20 cellular contexts compared by ENCODE assay signal in the genomic region with DNA sequence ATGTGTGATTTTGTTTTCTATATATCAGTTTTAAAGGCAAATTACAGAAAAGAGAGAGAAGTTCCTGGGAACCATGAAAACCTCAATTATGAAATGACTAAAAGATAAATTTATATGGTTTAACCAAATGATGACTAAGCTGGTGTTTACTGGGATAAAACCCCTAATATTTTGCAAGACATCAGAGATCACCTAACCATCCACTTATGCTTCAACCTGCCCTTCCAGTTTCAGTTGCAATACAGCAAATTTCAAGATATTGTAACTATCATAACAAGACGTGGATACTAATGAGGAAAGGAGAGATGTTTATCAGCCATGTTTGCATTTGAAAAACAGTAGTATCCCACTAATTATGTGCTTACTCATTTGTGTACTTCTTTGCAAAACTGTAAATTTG.
A peak's percentile ranks its signal among the peaks of the same experiment; 100 is the strongest.
DNase-seq lines count a peak whose midpoint lies in the region; ATAC-seq, FAIRE-seq and TF ChIP-seq lines count a peak whose summit lies in the region.
"Had no signal": no experiment of that assay in that cellular context is flagged by ENCODE, and none has a peak within 500 bp of the region (broad histone marks: within the 10 kb centered on the region; RNA-seq: fewer than 3 reads in every experiment).

No MANE protein-coding gene starts in this region.

- H3K4me3 ChIP-seq in PC-3 (ENCODE audit: low read length) (no peak overlapping the region), H1 (ENCODE audit: extremely low read depth in 1 of 4, insufficient read depth in 2 of 4, low read depth in 3 of 4, low read length in 4 of 4) (no peak overlapping the region), MM.1S (ENCODE audit: low read length) (no peak overlapping the region), heart left ventricle (no peak overlapping the region)
- H3K4me3 ChIP-seq: GM23248, Peyer's patch, SK-N-MC had no signal

- H2AK5ac ChIP-seq in H1 (ENCODE audit: low read depth, low read length), result no peak overlapping the region

- no peaks in the 10 kb centered on the region for H3K79me1 ChIP-seq in H1 (ENCODE audit: low read depth, low read length)

- H3K18ac ChIP-seq in H1 (ENCODE audit: extremely low read depth, low read length), result no peak overlapping the region

- no peak overlapping the region for H2AFZ ChIP-seq in PC-3 (ENCODE audit: low read length)
- H2AFZ ChIP-seq in H1 (ENCODE audit: low read length), result no peak overlapping the region
- no peak overlapping the region for H2AFZ ChIP-seq in MM.1S (ENCODE audit: low read length)
- H2AFZ ChIP-seq: GM23248 had no signal

- peak overlapping the region; percentile 81 for H3K27ac ChIP-seq in PC-3 (ENCODE audit: low read length)
- H3K27ac ChIP-seq in H1 (ENCODE audit: low read depth, low read length), result no peak overlapping the region
- no peak overlapping the region for H3K27ac ChIP-seq in MM.1S (ENCODE audit: low read length)
- no peak overlapping the region for H3K27ac ChIP-seq in heart left ventricle
- H3K27ac ChIP-seq: GM23248, Peyer's patch, SK-N-MC had no signal

- no peaks in the 10 kb centered on the region for H4K20me1 ChIP-seq in PC-3 (ENCODE audit: low read length)
- no peaks in the 10 kb centered on the region for H4K20me1 ChIP-seq in H1 (replicated peaks in 1 of 2; ENCODE audit: control insufficient read depth in 1 of 2, insufficient read depth in 2 of 2, low read length in 2 of 2)
- H4K20me1 ChIP-seq in MM.1S (ENCODE audit: insufficient read depth, low read length), result no peaks in the 10 kb centered on the region

- no peak overlapping the region for H3K23ac ChIP-seq in H1 (ENCODE audit: insufficient read length)

- H3K36me3 ChIP-seq in PC-3 (ENCODE audit: low read depth, low read length) (no peaks in the 10 kb centered on the region), H1 (ENCODE audit: control insufficient read depth in 2 of 4, insufficient read depth in 4 of 4, low read length in 3 of 4) (no peaks in the 10 kb centered on the region), MM.1S (replicated peaks; ENCODE audit: insufficient read depth, low read length) (no peaks in the 10 kb centered on the region), heart left ventricle (no peaks in the 10 kb centered on the region)
- H3K36me3 ChIP-seq: BE2C, Peyer's patch had no signal

- H2BK12ac ChIP-seq in H1 (ENCODE audit: low read depth, low read length), result no peak overlapping the region

- H3K27me3 ChIP-seq in PC-3 (ENCODE audit: low read length), result no peaks in the 10 kb centered on the region
- H3K27me3 ChIP-seq in H1 (replicated peaks in 1 of 4; ENCODE audit: control insufficient read depth in 3 of 4, extremely low read depth in 1 of 4, insufficient read depth in 3 of 4, low read length in 3 of 4), result no peaks in the 10 kb centered on the region
- H3K27me3 ChIP-seq in MM.1S (replicated peaks; ENCODE audit: insufficient read depth, low read length), result no peaks in the 10 kb centered on the region
- H3K27me3 ChIP-seq in heart left ventricle, result no peaks in the 10 kb centered on the region
- H3K27me3 ChIP-seq: BE2C, Peyer's patch had no signal

- FAIRE-seq in H1 (lab: Jason Lieb, UNC), result peak; percentile 57

- CTCF ChIA-PET in PC-3 (lab: Charles Lee) (no interaction called here), H1 (lab: Charles Lee; ENCODE audit: partially characterized antibody) (interaction anchor here (2.1 kb wide), 1 partner anchor 10 kb away, joined by 5 read pairs; no protein-coding TSS in a partner anchor)

- H3F3A ChIP-seq in PC-3 (ENCODE audit: low read length, unreplicated experiment), result no peaks in the 10 kb centered on the region
- no peaks in the 10 kb centered on the region for H3F3A ChIP-seq in MM.1S (ENCODE audit: insufficient read depth, low read length)

- no peak overlapping the region for H4K91ac ChIP-seq in H1 (replicated peaks; ENCODE audit: insufficient read length, low read length)

- POLR2A ChIA-PET in PC-3 (lab: Charles Lee; ENCODE audit: unreplicated experiment), result interaction anchor here (0.7 kb wide), 1 partner anchor 579 kb away, joined by 3 read pairs; no protein-coding TSS in a partner anchor
- POLR2A ChIA-PET in H1 (lab: Charles Lee; ENCODE audit: partially characterized antibody), result no interaction called here

- no peak overlapping the region for H4K8ac ChIP-seq in H1 (ENCODE audit: extremely low read depth, insufficient read depth, low read length)

- no peak overlapping the region for H3K56ac ChIP-seq in H1 (replicated peaks; ENCODE audit: insufficient read length, low read depth, low read length)

- intact Hi-C loops in PC-3 (cut with micrococcal nuclease), result no loop called here
- intact Hi-C loops in heart left ventricle (cut with DNase I), result loop anchor here in 1 of 10 donors (10.0 kb wide), 1 partner anchor 88 kb away; no protein-coding TSS in a partner anchor

- WGBS in H1 (ENCODE audit: extremely low coverage in 1 of 2, insufficient coverage in 1 of 2, insufficient read length in 1 of 2, insufficient replicate concordance in 2 of 2, low coverage in 1 of 2, low lambda C conversion rate in 2 of 2, missing lambda C conversion rate in 1 of 2), 2 experiments, result 80% methylated on average over 1 of the region's 1 CpG; no CpG with 5 or more reads in 1 of the 2 experiments
- 77 to 89% (median 83%) methylated on average over 1 of the region's 1 CpG for WGBS in heart left ventricle, 4 donors

- H4K5ac ChIP-seq in H1 (ENCODE audit: insufficient read length, low read depth, low read length), result no peak overlapping the region

- no peak overlapping the region for H3K14ac ChIP-seq in H1 (ENCODE audit: insufficient read length)

- BruUV-seq in PC-3 (replicated peaks; lab: Mats Ljungman, UMichigan), result no TSS peak

- ATAC-seq in PC-3, result peak; percentile 56
- ATAC-seq in HG03095 (IDR thresholded peaks at IDR 0.05; ENCODE audit: unreplicated experiment), result no peak
- ATAC-seq in HG03045 (IDR thresholded peaks at IDR 0.05; ENCODE audit: unreplicated experiment), result no peak
- ATAC-seq in heart left ventricle, result no peak
- ATAC-seq: HCT116 had no signal

- H2BK15ac ChIP-seq in H1 (ENCODE audit: low read length), result no peak overlapping the region

- H3K9me3 ChIP-seq in PC-3 (ENCODE audit: low read length) (no peaks in the 10 kb centered on the region), H1 (ENCODE audit: insufficient read depth in 2 of 2, low read depth in 1 of 2, low read length in 1 of 2) (no peaks in the 10 kb centered on the region), MM.1S (replicated peaks; ENCODE audit: insufficient read depth, low read length) (no peaks in the 10 kb centered on the region), heart left ventricle (no peaks in the 10 kb centered on the region)
- H3K9me3 ChIP-seq: BE2C, Peyer's patch had no signal

- H3K9ac ChIP-seq in PC-3 (ENCODE audit: low read length) (no peak overlapping the region), H1 (replicated peaks in 1 of 4; ENCODE audit: extremely low read depth in 1 of 4, low read depth in 3 of 4, low read length in 3 of 4) (no peak overlapping the region), MM.1S (ENCODE audit: low read length) (no peak overlapping the region)
- H3K9ac ChIP-seq: GM23248 had no signal

- H3K4ac ChIP-seq in H1 (replicated peaks; ENCODE audit: insufficient read length, low read depth, low read length), result no peak overlapping the region

- H2BK5ac ChIP-seq in H1 (ENCODE audit: low read depth, low read length), result no peak overlapping the region

- H2BK120ac ChIP-seq in H1 (replicated peaks; ENCODE audit: low read depth, low read length), result no peak overlapping the region

- peak; percentile 74 for DNase-seq in HCEC 1CT
- DNase-seq in PC-3, result peak; percentile 56
- DNase-seq in H1 (ENCODE audit: low read depth in 1 of 2, low spot score in 2 of 2), result no peak
- DNase-seq in iris pigment epithelial cell (ENCODE audit: low read depth), result peak; percentile 59
- no peak for DNase-seq in MM.1S
- DNase-seq in heart left ventricle, result no peak
- DNase-seq: BE2C, Calu3, GM23248, Karpas-422, NCI-H1105 treated with DMSO at 0.1 percent for 48 hours, NCI-H2029, NCI-H446, NCI-H524 treated with DMSO at 0.1 percent for 48 hours, Peyer's patch, SIG-M5 had no signal

- no peaks in the 10 kb centered on the region for H3K79me2 ChIP-seq in PC-3 (ENCODE audit: low read length)
- H3K79me2 ChIP-seq in H1 (ENCODE audit: control insufficient read depth in 1 of 2, insufficient read depth in 2 of 2, low read length in 2 of 2), result no peaks in the 10 kb centered on the region
- no peaks in the 10 kb centered on the region for H3K79me2 ChIP-seq in MM.1S (ENCODE audit: low read length)

- H3K4me2 ChIP-seq in PC-3 (ENCODE audit: low read length), result peak overlapping the region; percentile 41
- no peak overlapping the region for H3K4me2 ChIP-seq in H1 (ENCODE audit: insufficient read depth in 1 of 2, low read depth in 2 of 2, low read length in 2 of 2)
- H3K4me2 ChIP-seq in MM.1S (ENCODE audit: low read depth, low read length), result no peak overlapping the region

- no peak for TF ChIP-seq POLR2A in H1 (IDR thresholded peaks at IDR 0.05; ENCODE audit: control extremely low read depth in 1 of 2, low read depth in 2 of 2, low read length in 2 of 2)
- TF ChIP-seq POLR2A in heart left ventricle (IDR thresholded peaks at IDR 0.05), result no peak

- H3K4me1 ChIP-seq in PC-3 (ENCODE audit: insufficient read depth, low read length) (peaks cover 16% of the 10 kb centered on the region), H1 (replicated peaks in 1 of 4; ENCODE audit: control insufficient read depth in 3 of 4, insufficient read depth in 4 of 4, low read length in 3 of 4) (peaks cover 0 to 5% (median 0%) of the 10 kb centered on the region in 4 experiments; a peak in 1 of 7 replicates), MM.1S (ENCODE audit: low read length) (no peaks in the 10 kb centered on the region), heart left ventricle (peaks cover 0 to 18% (median 4%) of the 10 kb centered on the region in 12 donors)
- H3K4me1 ChIP-seq: BE2C had no signal

- H2BK20ac ChIP-seq in H1 (ENCODE audit: low read length), result no peak overlapping the region

- no peaks in the 10 kb centered on the region for H3K23me2 ChIP-seq in H1 (ENCODE audit: low read depth, low read length)

- TF ChIP-seq CTCF in PC-3 (conservative IDR thresholded peaks at IDR 0.05; ENCODE audit: low read depth, low read length), result no peak
- no peak for TF ChIP-seq CTCF in H1 (IDR thresholded peaks at IDR 0.05; ENCODE audit: control extremely low read depth in 1 of 3, insufficient read depth in 1 of 3, low read depth in 1 of 3, low read length in 3 of 3)
- TF ChIP-seq CTCF in MM.1S (IDR thresholded peaks at IDR 0.05; ENCODE audit: low read length), result no peak
- TF ChIP-seq CTCF in heart left ventricle (IDR thresholded peaks at IDR 0.05), result no peak

- no peak for TF ChIP-seq EP300 in H1 (IDR thresholded peaks at IDR 0.05; ENCODE audit: borderline replicate concordance in 1 of 2, low read depth in 2 of 2, low read length in 2 of 2)

- TF ChIP-seq RAD21 in H1 (IDR thresholded peaks at IDR 0.05 in 1 of 2, conservative IDR thresholded peaks at IDR 0.05 in 1 of 2; ENCODE audit: low read depth in 2 of 2, low read length in 2 of 2), result no peak

- H3K9me2 ChIP-seq in PC-3 (replicated peaks; ENCODE audit: low read length) (no peaks in the 10 kb centered on the region), MM.1S (replicated peaks; ENCODE audit: insufficient read depth, low read length) (no peaks in the 10 kb centered on the region)

TF ChIP-seq in H1, 55 proteins besides CTCF, POLR2A, EP300 and RAD21 (continues in another document):
- TF ChIP-seq BACH1 (IDR thresholded peaks at IDR 0.05; ENCODE audit: low read length), result no peak
- no peak for TF ChIP-seq TAF7 (optimal IDR thresholded peaks at IDR 0.05; ENCODE audit: borderline replicate concordance, low read depth, low read length)
- TF ChIP-seq KDM4A (IDR thresholded peaks at IDR 0.05; ENCODE audit: low read depth, low read length, severe bottlenecking), result no peak

Comparison
In these comparisons a context has a peak if more than half of its experiments do, and no peak if none do; other contexts are left out.
1. DNase-seq: peak in HCEC 1CT (single experiment), PC-3 (single experiment) and iris pigment epithelial cell (single experiment); none in H1 (0 of 2), MM.1S (single experiment) and heart left ventricle (0 of 5).